ENCODE assay signal across 8 cellular contexts in genomic region chr12:130263025-130263424, GRCh38.
"Had no signal": no experiment of that assay in that cellular context is flagged by ENCODE, and none has a peak within 500 bp of the region (broad histone marks: within the 10 kb centered on the region; RNA-seq: fewer than 3 reads in every experiment).

No MANE protein-coding gene starts in this region.

- H3K9ac ChIP-seq: GM23248, KMS-11 had no signal

- H3K4me3 ChIP-seq: GM23248 had no signal

- H3K9me3 Mint-ChIP-seq: H9 had no signal

- H3K27ac Mint-ChIP-seq: H9 had no signal

- H3K4me1 Mint-ChIP-seq: H9 had no signal

- H3K4me3 Mint-ChIP-seq: H9 had no signal

- H3K27ac ChIP-seq: GM23248, KMS-11 had no signal

- H2AFZ ChIP-seq: GM23248 had no signal

- FAIRE-seq: H54, HTR-8/SVneo had no signal

- H3K4me2 ChIP-seq: KMS-11 had no signal

- DNase-seq: GM23248, GOT3, H9, HCEC 1CT, KBM-7 had no signal
